ENCODE assay signal across 12 cellular contexts in the genomic region with DNA sequence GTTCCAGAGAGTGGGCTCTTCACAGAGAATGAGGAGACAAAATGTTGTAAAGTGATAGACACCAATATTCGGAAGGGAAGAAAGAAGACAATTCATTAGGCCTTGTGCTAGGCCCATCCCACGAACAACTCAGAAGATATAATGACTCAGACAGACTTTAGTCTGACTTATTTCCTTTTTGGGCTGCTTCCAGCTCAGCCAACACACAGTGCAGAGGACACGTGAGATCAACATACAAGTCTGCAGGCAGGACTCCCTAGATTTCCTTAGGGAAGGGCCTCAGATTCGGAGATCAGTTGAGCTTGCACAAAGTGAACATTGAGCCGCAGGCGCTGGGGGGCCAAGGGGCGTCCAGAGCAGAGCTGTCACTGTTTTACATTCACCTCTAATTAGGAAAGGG.
A peak's percentile ranks its signal among the peaks of the same experiment; 100 is the strongest.
DNase-seq lines count a peak whose midpoint lies in the region; ATAC-seq and TF ChIP-seq lines count a peak whose summit lies in the region.
"Had no signal": no experiment of that assay in that cellular context is flagged by ENCODE, and none has a peak within 500 bp of the region (broad histone marks: within the 10 kb centered on the region; RNA-seq: fewer than 3 reads in every experiment).

No MANE protein-coding gene starts in this region.

- H3K27me3 Mint-ChIP-seq in MCF 10A (ENCODE audit: insufficient read depth, unreplicated experiment) = no peaks in the 10 kb centered on the region
- H3K27me3 Mint-ChIP-seq in naive thymus-derived CD4-positive, alpha-beta T cell = no peaks in the 10 kb centered on the region
- H3K27me3 Mint-ChIP-seq in CD4-positive, alpha-beta memory T cell = no peaks in the 10 kb centered on the region
- H3K27me3 Mint-ChIP-seq: activated naive CD8-positive, alpha-beta T cell treated with anti-CD3 and anti-CD28 coated beads, Interleukin-2, amount 10 ng/mL, durations not matched to agents 7 days and 5 days had no signal

- H4K91ac ChIP-seq in IMR-90 (ENCODE audit: insufficient read depth, low read depth, low read length) = peak overlapping the region; percentile 63

- no peak overlapping the region for H3K4me3 Mint-ChIP-seq in MCF 10A (ENCODE audit: unreplicated experiment)
- H3K4me3 Mint-ChIP-seq in naive thymus-derived CD4-positive, alpha-beta T cell = no peak overlapping the region
- H3K4me3 Mint-ChIP-seq in CD4-positive, alpha-beta memory T cell = no peak overlapping the region
- H3K4me3 Mint-ChIP-seq: activated naive CD8-positive, alpha-beta T cell treated with anti-CD3 and anti-CD28 coated beads, Interleukin-2, amount 10 ng/mL, durations not matched to agents 7 days and 5 days had no signal

- peak overlapping the region; percentile 87 for H2BK120ac ChIP-seq in IMR-90 (ENCODE audit: low read depth, low read length)

- no peaks in the 10 kb centered on the region for H3K9me3 ChIP-seq in IMR-90 (ENCODE audit: control insufficient read depth, insufficient read depth, low read length)
- no peaks in the 10 kb centered on the region for H3K9me3 ChIP-seq in left lung
- H3K9me3 ChIP-seq in naive thymus-derived CD4-positive, alpha-beta T cell (ENCODE audit: control insufficient read depth in 2 of 3, low read length in 3 of 3) = no peaks in the 10 kb centered on the region
- no peaks in the 10 kb centered on the region for H3K9me3 ChIP-seq in CD4-positive, alpha-beta memory T cell (ENCODE audit: control insufficient read depth in 1 of 2, low read length in 2 of 2)

- peak overlapping the region; percentile 33 for H3K14ac ChIP-seq in IMR-90 (replicated peaks; ENCODE audit: low read depth, low read length)

- in situ Hi-C loops in IMR-90 (cut with MboI; ENCODE audit: low sequenced_read_pairs) = no loop called here

- H3K4me3 ChIP-seq in IMR-90 (ENCODE audit: insufficient read depth, low read depth, low read length) (no peak overlapping the region), left lung (no peak overlapping the region)
- H3K4me3 ChIP-seq in naive thymus-derived CD4-positive, alpha-beta T cell (ENCODE audit: low read length) = no peak overlapping the region
- H3K4me3 ChIP-seq in CD4-positive, alpha-beta memory T cell (ENCODE audit: low read length in 2 of 2) = no peak overlapping the region
- H3K4me3 ChIP-seq: spleen had no signal

- DNase-seq in AG08395 (ENCODE audit: low spot score) (peak; percentile 78), IMR-90 (peak; percentile 96), MCF 10A (ENCODE audit: unreplicated experiment) (peak; percentile 93), left lung (peak in 1 of 2 donors; percentile 52), activated gamma-delta T cell (lab: John Stamatoyannopoulos, UW) (no peak), NCI-H345 treated with DMSO at 0.1 percent for 48 hours (lab: John Stamatoyannopoulos, UW; ENCODE audit: unreplicated experiment) (no peak)
- no peak for DNase-seq in naive thymus-derived CD4-positive, alpha-beta T cell
- DNase-seq in CD4-positive, alpha-beta memory T cell = no peak
- DNase-seq: activated naive CD8-positive, alpha-beta T cell treated with anti-CD3 and anti-CD28 coated beads, Interleukin-2, amount 10 ng/mL, durations not matched to agents 7 days and 5 days; DMS 273 treated with DMSO at 0.1 percent for 48 hours; NCI-H2029; spleen had no signal

- peak overlapping the region; percentile 92 for H3K27ac Mint-ChIP-seq in MCF 10A (ENCODE audit: low read depth, unreplicated experiment)
- H3K27ac Mint-ChIP-seq in naive thymus-derived CD4-positive, alpha-beta T cell = no peak overlapping the region
- no peak overlapping the region for H3K27ac Mint-ChIP-seq in CD4-positive, alpha-beta memory T cell
- H3K27ac Mint-ChIP-seq: activated naive CD8-positive, alpha-beta T cell treated with anti-CD3 and anti-CD28 coated beads, Interleukin-2, amount 10 ng/mL, durations not matched to agents 7 days and 5 days had no signal

- peak overlapping the region in 1 of 2 experiments; percentile 65; a peak in 2 of 4 replicates for H4K8ac ChIP-seq in IMR-90 (ENCODE audit: low read depth in 2 of 2, low read length in 2 of 2)

- H3K23ac ChIP-seq in IMR-90 (ENCODE audit: low read depth, low read length) = peak overlapping the region; percentile 63; the same call in 1 of the 2 replicates

- H3K27me3 ChIP-seq in IMR-90 (ENCODE audit: control insufficient read depth, insufficient read depth, low read length) (no peaks in the 10 kb centered on the region), left lung (no peaks in the 10 kb centered on the region)
- H3K27me3 ChIP-seq in naive thymus-derived CD4-positive, alpha-beta T cell (ENCODE audit: control insufficient read depth in 2 of 2, insufficient read depth in 2 of 2, low read length in 2 of 2) = no peaks in the 10 kb centered on the region
- H3K27me3 ChIP-seq in CD4-positive, alpha-beta memory T cell (ENCODE audit: insufficient read depth, low read length) = no peaks in the 10 kb centered on the region
- H3K27me3 ChIP-seq: spleen had no signal

- intact Hi-C loops in IMR-90 (cut with micrococcal nuclease) = loop anchor here (10.0 kb wide), 2 partner anchors 602 to 972 kb away; no protein-coding TSS in a partner anchor
- intact Hi-C loops in MCF 10A (cut with micrococcal nuclease) = loop anchor here (5.0 to 10.0 kb wide), 2 partner anchors 190 to 502 kb away; no protein-coding TSS in a partner anchor
- intact Hi-C loops in left lung (cut with DNase I) = no loop called here
- intact Hi-C loops in naive thymus-derived CD4-positive, alpha-beta T cell (cut with micrococcal nuclease) = no loop called here
- intact Hi-C loops in CD4-positive, alpha-beta memory T cell (cut with micrococcal nuclease) = no loop called here

- no peak for TF ChIP-seq CTCF in IMR-90 (conservative IDR thresholded peaks at IDR 0.05; ENCODE audit: low read depth, low read length)
- TF ChIP-seq CTCF in MCF 10A (IDR thresholded peaks at IDR 0.05; ENCODE audit: unreplicated experiment) = no peak
- no peak for TF ChIP-seq CTCF in left lung (IDR thresholded peaks at IDR 0.05)

- H4K5ac ChIP-seq in IMR-90 (ENCODE audit: low read depth, low read length) = peak overlapping the region; percentile 40; the same call in 1 of the 2 replicates

- dilution Hi-C loops in IMR-90 (cut with HindIII; ENCODE audit: low sequenced_read_pairs, unreplicated experiment) = no loop called here

- no peaks in the 10 kb centered on the region for H3K79me1 ChIP-seq in IMR-90 (ENCODE audit: low read depth in 1 of 2, low read length in 2 of 2)

- H2BK15ac ChIP-seq in IMR-90 (ENCODE audit: low read depth, low read length) = peak overlapping the region; percentile 45; the same call in 2 of the 3 replicates

- H2AK9ac ChIP-seq in IMR-90 (replicated peaks; ENCODE audit: low read depth, low read length, poor library complexity) = peak overlapping the region; percentile 77

- no TSS peak for BruUV-seq in IMR-90 (replicated peaks; lab: Mats Ljungman, UMichigan)
- no TSS peak for BruUV-seq in MCF 10A (replicated peaks; lab: Mats Ljungman, UMichigan)

- ATAC-seq in IMR-90 (ENCODE audit: low read depth) (peak; percentile 85), left lung (peak; percentile 54)
- no peak for ATAC-seq in naive thymus-derived CD4-positive, alpha-beta T cell

- no peak overlapping the region for H3K9ac ChIP-seq in IMR-90 (ENCODE audit: low read depth, low read length)

- H3K27ac ChIP-seq in IMR-90 (ENCODE audit: insufficient read depth, low read length) (peak overlapping the region; percentile 39), left lung (no peak overlapping the region)
- H3K27ac ChIP-seq in naive thymus-derived CD4-positive, alpha-beta T cell (ENCODE audit: low read depth, low read length) = no peak overlapping the region
- H3K27ac ChIP-seq in CD4-positive, alpha-beta memory T cell (ENCODE audit: low read depth, low read length) = no peak overlapping the region
- H3K27ac ChIP-seq: spleen had no signal

- 4% methylated on average over 5 of the region's 7 CpGs; no CpG with 5 or more reads in 1 of the 2 experiments for WGBS in IMR-90 (ENCODE audit: extremely low coverage in 2 of 2, insufficient read length in 1 of 2), 2 experiments

- H3K4me1 ChIP-seq in IMR-90 (ENCODE audit: control insufficient read depth, insufficient read depth, low read length) (peaks cover 6% of the 10 kb centered on the region), left lung (no peaks in the 10 kb centered on the region)
- no peaks in the 10 kb centered on the region for H3K4me1 ChIP-seq in naive thymus-derived CD4-positive, alpha-beta T cell (ENCODE audit: control insufficient read depth in 2 of 2, insufficient read depth in 2 of 2, low read length in 2 of 2)
- H3K4me1 ChIP-seq in CD4-positive, alpha-beta memory T cell (ENCODE audit: insufficient read depth, low read length) = no peaks in the 10 kb centered on the region

- H2BK20ac ChIP-seq in IMR-90 (ENCODE audit: low read depth, low read length) = peak overlapping the region; percentile 82

- peak overlapping the region; percentile 76 for H3K4ac ChIP-seq in IMR-90 (ENCODE audit: low read depth, low read length)

- H3K36me3 Mint-ChIP-seq in MCF 10A (ENCODE audit: insufficient read depth, unreplicated experiment) = no peaks in the 10 kb centered on the region
- H3K36me3 Mint-ChIP-seq in naive thymus-derived CD4-positive, alpha-beta T cell = no peaks in the 10 kb centered on the region
- no peaks in the 10 kb centered on the region for H3K36me3 Mint-ChIP-seq in CD4-positive, alpha-beta memory T cell
- H3K36me3 Mint-ChIP-seq: activated naive CD8-positive, alpha-beta T cell treated with anti-CD3 and anti-CD28 coated beads, Interleukin-2, amount 10 ng/mL, durations not matched to agents 7 days and 5 days had no signal

- H3K4me2 ChIP-seq in IMR-90 (ENCODE audit: low read depth, low read length) = no peak overlapping the region

- H3K36me3 ChIP-seq in IMR-90 (ENCODE audit: control insufficient read depth, insufficient read depth, low read length) (no peaks in the 10 kb centered on the region), left lung (no peaks in the 10 kb centered on the region)
- H3K36me3 ChIP-seq in naive thymus-derived CD4-positive, alpha-beta T cell (ENCODE audit: control insufficient read depth in 2 of 3, insufficient read depth in 3 of 3, low read length in 3 of 3) = no peaks in the 10 kb centered on the region
- H3K36me3 ChIP-seq in CD4-positive, alpha-beta memory T cell (ENCODE audit: insufficient read depth, low read length) = no peaks in the 10 kb centered on the region
- H3K36me3 ChIP-seq: spleen had no signal

- H3K9me1 ChIP-seq in IMR-90 (ENCODE audit: insufficient read depth, low read length) = 0 out of 2 replicates have a peak, but pooled peaks cover 3% of the 10 kb centered on the region

- peak overlapping the region; percentile 80 for H2AFZ ChIP-seq in IMR-90 (replicated peaks; ENCODE audit: low read length, poor library complexity)

- TF ChIP-seq RAD21 in IMR-90 (IDR thresholded peaks at IDR 0.05; ENCODE audit: low read length) = no peak

- no peaks in the 10 kb centered on the region for H3K9me3 Mint-ChIP-seq in MCF 10A (ENCODE audit: unreplicated experiment)
- peaks cover 0 to 7% (median 0%) of the 10 kb centered on the region in 11 donors for H3K9me3 Mint-ChIP-seq in naive thymus-derived CD4-positive, alpha-beta T cell
- peaks cover 0 to 4% (median 0%) of the 10 kb centered on the region in 8 donors for H3K9me3 Mint-ChIP-seq in CD4-positive, alpha-beta memory T cell
- H3K9me3 Mint-ChIP-seq: activated naive CD8-positive, alpha-beta T cell treated with anti-CD3 and anti-CD28 coated beads, Interleukin-2, amount 10 ng/mL, durations not matched to agents 7 days and 5 days had no signal

- CTCF ChIA-PET in IMR-90 (lab: Yijun Ruan, JAX) = no interaction called here
- CTCF ChIA-PET in MCF 10A (lab: Yijun Ruan, JAX) = interaction anchor here (0.7 kb wide), 1 partner anchor 1076 kb away, joined by 3 read pairs; no protein-coding TSS in a partner anchor
- CTCF ChIA-PET in naive thymus-derived CD4-positive, alpha-beta T cell (lab: Charles Lee) = no interaction called here
- CTCF ChIA-PET in CD4-positive, alpha-beta memory T cell (lab: Charles Lee; ENCODE audit: partially characterized antibody) = no interaction called here

- H4K20me1 ChIP-seq in IMR-90 (ENCODE audit: insufficient read depth, low read length) = no peaks in the 10 kb centered on the region

- peaks cover 27% of the 10 kb centered on the region for H3K4me1 Mint-ChIP-seq in MCF 10A (ENCODE audit: insufficient read depth, unreplicated experiment)
- no peaks in the 10 kb centered on the region for H3K4me1 Mint-ChIP-seq in naive thymus-derived CD4-positive, alpha-beta T cell
- H3K4me1 Mint-ChIP-seq in CD4-positive, alpha-beta memory T cell = no peaks in the 10 kb centered on the region
- H3K4me1 Mint-ChIP-seq: activated naive CD8-positive, alpha-beta T cell treated with anti-CD3 and anti-CD28 coated beads, Interleukin-2, amount 10 ng/mL, durations not matched to agents 7 days and 5 days had no signal

- peak overlapping the region; percentile 76 for H2BK5ac ChIP-seq in IMR-90 (ENCODE audit: low read depth, low read length, poor library complexity, severe bottlenecking)

- no peak for TF ChIP-seq POLR2A in IMR-90 (IDR thresholded peaks at IDR 0.05; ENCODE audit: low read depth, low read length)

- H3K18ac ChIP-seq in IMR-90 (ENCODE audit: low read depth, low read length) = peak overlapping the region; percentile 24; the same call in 1 of the 2 replicates

- no peak overlapping the region; the same call in 1 of the 2 replicates for H2AK5ac ChIP-seq in IMR-90 (ENCODE audit: low read depth, low read length)

- POLR2A ChIA-PET in IMR-90 (lab: Charles Lee; ENCODE audit: unreplicated experiment) = no interaction called here
- POLR2A ChIA-PET in MCF 10A (lab: Yijun Ruan, JAX) = interaction anchor here (2.3 kb wide), 1 partner anchor 20 kb away, joined by 6 read pairs; no protein-coding TSS in a partner anchor
- POLR2A ChIA-PET in naive thymus-derived CD4-positive, alpha-beta T cell (lab: Charles Lee) = no interaction called here
- POLR2A ChIA-PET in CD4-positive, alpha-beta memory T cell (lab: Charles Lee; ENCODE audit: partially characterized antibody) = no interaction called here

- no peak overlapping the region; the same call in 1 of the 2 replicates for H3K56ac ChIP-seq in IMR-90 (ENCODE audit: extremely low read depth, insufficient read depth, low read length)

Comparison
In these comparisons a context has a peak if more than half of its experiments do, and no peak if none do; other contexts are left out.
1. DNase-seq: peak in AG08395 (single experiment), IMR-90 (single experiment) and MCF 10A (single experiment); none in activated gamma-delta T cell (single experiment), naive thymus-derived CD4-positive, alpha-beta T cell (0 of 9), CD4-positive, alpha-beta memory T cell (0 of 5) and NCI-H345 treated with DMSO at 0.1 percent for 48 hours (single experiment).
2. intact Hi-C loops: an anchor here in IMR-90 (10.0 kb wide) and MCF 10A (5.0 to 10.0 kb wide); none called in left lung, naive thymus-derived CD4-positive, alpha-beta T cell and CD4-positive, alpha-beta memory T cell.